ENCODE assay signal across 1 cellular context in genomic region chr2:20592106-20593071, GRCh38.
TF ChIP-seq lines count a peak whose summit lies in the region.

No MANE protein-coding gene starts in this region.

TF ChIP-seq in H1, 55 proteins besides CTCF, POLR2A, EP300 and RAD21:
- peak; percentile 54; the same call in 1 of the 2 replicates for TF ChIP-seq MAX (IDR thresholded peaks at IDR 0.05)
- TF ChIP-seq, protein P1, sequence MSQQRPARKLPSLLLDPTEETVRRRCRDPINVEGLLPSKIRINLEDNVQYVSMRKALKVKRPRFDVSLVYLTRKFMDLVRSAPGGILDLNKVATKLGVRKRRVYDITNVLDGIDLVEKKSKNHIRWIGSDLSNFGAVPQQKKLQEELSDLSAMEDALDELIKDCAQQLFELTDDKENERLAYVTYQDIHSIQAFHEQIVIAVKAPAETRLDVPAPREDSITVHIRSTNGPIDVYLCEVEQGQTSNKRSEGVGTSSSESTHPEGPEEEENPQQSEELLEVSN (IDR thresholded peaks at IDR 0.05), result 0 out of 2 replicates have a peak, but pooled peaks have one; percentile 35
- no peak for TF ChIP-seq RBBP5 (IDR thresholded peaks at IDR 0.05; ENCODE audit: borderline replicate concordance, low read depth, low read length)
TF ChIP-seq in H1: peak in this region for 2.
